Comparison of ENCODE assay signal across 18 cellular contexts in genomic region chr7:129858490-129858889, GRCh38.
DNase-seq lines count a peak whose midpoint lies in the region; ATAC-seq and TF ChIP-seq lines count a peak whose summit lies in the region.
"Had no signal": no experiment of that assay in that cellular context is flagged by ENCODE, and none has a peak within 500 bp of the region (broad histone marks: within the 10 kb centered on the region; RNA-seq: fewer than 3 reads in every experiment).

No MANE protein-coding gene starts in this region.

- H3K27me3 Mint-ChIP-seq in mesothelial cell of epicardium (ENCODE audit: low read depth), result no peaks in the 10 kb centered on the region
- no peaks in the 10 kb centered on the region for H3K27me3 Mint-ChIP-seq in H9 (ENCODE audit: low read depth)
- H3K27me3 Mint-ChIP-seq: activated CD4-positive, alpha-beta T cell treated with anti-CD3 and anti-CD28 coated beads, Interleukin-2, amount 10 ng/mL, durations not matched to agents 24 days and 14 days; activated naive CD8-positive, alpha-beta T cell treated with anti-CD3 and anti-CD28 coated beads, Interleukin-2, amount 50 U/mL, for 24 hours; stimulated activated naive CD8-positive, alpha-beta T cell treated with anti-CD3 and anti-CD28 coated beads, Interleukin-15, Interleukin-2, amounts not matched to agents 100 ng/mL and 50 ng/mL, for 24 hours had no signal

- no peaks in the 10 kb centered on the region for H3K79me1 ChIP-seq in H9 (ENCODE audit: insufficient read depth, low read depth, low read length, poor library complexity, severe bottlenecking)

- no peak overlapping the region for H3K14ac ChIP-seq in H9 (ENCODE audit: insufficient read depth, low read length)

- no peak overlapping the region for H2BK20ac ChIP-seq in H9 (ENCODE audit: low read depth, low read length, poor library complexity, severe bottlenecking)

- intact Hi-C loops in heart right ventricle (cut with DNase I) (loop anchor here in 2 of 10 donors (5.0 kb wide), 1 partner anchor 94 kb away; the partner anchor contains the start of gene UBE2H (in 2 of the 2)), Right ventricle myocardium inferior (cut with DNase I) (no loop called here)

- H3K4me1 ChIP-seq in heart right ventricle, result peaks cover 22 to 98% (median 84%) of the 10 kb centered on the region in 9 donors
- H3K4me1 ChIP-seq in H9 (ENCODE audit: insufficient read depth, low read length), result peaks cover 11% of the 10 kb centered on the region; the same call in 1 of the 2 replicates

- H4K5ac ChIP-seq in H9 (ENCODE audit: insufficient read length, low read depth, low read length), result no peak overlapping the region

- DNase-seq in heart right ventricle (no peak), Right ventricle myocardium inferior (ENCODE audit: missing footprints) (no peak), mesothelial cell of epicardium (ENCODE audit: low spot score in 2 of 2, unreplicated experiment in 2 of 2) (no peak), H9 (no peak), omental fat pad (ENCODE audit: low spot score) (no peak)
- no peak for DNase-seq in NK-92 treated with Interleukin-12 subunit alpha and Interleukin-12 subunit beta, amount 100 ng/mL, for 24 hours (lab: John Stamatoyannopoulos, UW)
- DNase-seq: activated CD4-positive, alpha-beta T cell treated with anti-CD3 and anti-CD28 coated beads, Interleukin-2, amount 10 ng/mL, durations not matched to agents 24 days and 14 days; activated naive CD8-positive, alpha-beta T cell treated with anti-CD3 and anti-CD28 coated beads, Interleukin-2, amount 50 U/mL, for 24 hours; caudate nucleus; HCEC 1CT; NCI-H2227 treated with DMSO at 0.1 percent for 48 hours; NCI-H82; stimulated activated CD4-positive, alpha-beta T cell treated with anti-CD3 and anti-CD28 coated beads, Interleukin-2, amount 100 ng/mL, for 24 hours; T-helper 9 cell had no signal

- no peak overlapping the region for H4K91ac ChIP-seq in H9 (ENCODE audit: insufficient read length, low read depth, low read length)

- H3K56ac ChIP-seq in H9 (ENCODE audit: insufficient read length, low read depth, low read length), result no peak overlapping the region

- peaks cover 0 to 17% (median 0%) of the 10 kb centered on the region in 9 donors for H3K36me3 ChIP-seq in heart right ventricle

- peak overlapping the region in 9 of 10 donors; percentile 24 to 91 (median 87) for H3K27ac ChIP-seq in heart right ventricle
- H3K27ac ChIP-seq in VCaP, result peak overlapping the region; percentile 92
- H3K27ac ChIP-seq in H9 (ENCODE audit: insufficient read length, low read depth, low read length), result no peak overlapping the region

- no peak overlapping the region for H3K23ac ChIP-seq in H9 (ENCODE audit: insufficient read length, low read depth, low read length)

- no peak for TF ChIP-seq CTCF in heart right ventricle (IDR thresholded peaks at IDR 0.05)
- no peak for TF ChIP-seq CTCF in VCaP (conservative IDR thresholded peaks at IDR 0.05)
- no peak for TF ChIP-seq CTCF in mesothelial cell of epicardium (IDR thresholded peaks at IDR 0.05; ENCODE audit: unreplicated experiment)
- TF ChIP-seq CTCF in H9 (conservative IDR thresholded peaks at IDR 0.05), result no peak
- no peak for TF ChIP-seq CTCF in omental fat pad (IDR thresholded peaks at IDR 0.05)

- no peak overlapping the region for H2BK5ac ChIP-seq in H9 (ENCODE audit: insufficient read length, low read length)

- ATAC-seq in heart right ventricle (peak in 1 of 8 donors; percentile 42), Right ventricle myocardium inferior (no peak), HG02884 (IDR thresholded peaks at IDR 0.05; ENCODE audit: unreplicated experiment) (no peak), omental fat pad (ENCODE audit: low FRiP score) (no peak)

- H4K8ac ChIP-seq in H9 (replicated peaks; ENCODE audit: insufficient read length, low read depth, low read length), result no peak overlapping the region

- no peak overlapping the region for H3K4me2 ChIP-seq in H9 (ENCODE audit: insufficient read depth, insufficient read length, low read length)

- H3K4me3 ChIP-seq in heart right ventricle, result no peak overlapping the region

- no peak overlapping the region for H2AFZ ChIP-seq in H9 (ENCODE audit: low read length)

- H3K27me3 ChIP-seq in heart right ventricle (no peaks in the 10 kb centered on the region), H9 (ENCODE audit: insufficient read depth, low read length) (no peaks in the 10 kb centered on the region)

- no peak overlapping the region for H2BK12ac ChIP-seq in H9 (ENCODE audit: insufficient read length, low read depth, low read length)

- no peak overlapping the region for H3T11ph ChIP-seq in H9 (ENCODE audit: low read length)

- H3K27ac Mint-ChIP-seq in mesothelial cell of epicardium, result peak overlapping the region; percentile 68
- peak overlapping the region in 1 of 3 experiments; percentile 50; a peak in 1 of 7 replicates for H3K27ac Mint-ChIP-seq in H9
- H3K27ac Mint-ChIP-seq: activated CD4-positive, alpha-beta T cell treated with anti-CD3 and anti-CD28 coated beads, Interleukin-2, amount 10 ng/mL, durations not matched to agents 24 days and 14 days; activated naive CD8-positive, alpha-beta T cell treated with anti-CD3 and anti-CD28 coated beads, Interleukin-2, amount 50 U/mL, for 24 hours; stimulated activated naive CD8-positive, alpha-beta T cell treated with anti-CD3 and anti-CD28 coated beads, Interleukin-15, Interleukin-2, amounts not matched to agents 100 ng/mL and 50 ng/mL, for 24 hours had no signal

- no peak overlapping the region for H2BK15ac ChIP-seq in H9 (ENCODE audit: low read depth, low read length)

- H2AK5ac ChIP-seq in H9 (ENCODE audit: insufficient read length, low read length), result no peak overlapping the region

- H3K9me3 ChIP-seq in heart right ventricle, result no peaks in the 10 kb centered on the region
- H3K9me3 ChIP-seq in H9 (ENCODE audit: control insufficient read depth, low read depth, low read length), result no peaks in the 10 kb centered on the region

- no peaks in the 10 kb centered on the region for H3K23me2 ChIP-seq in H9 (ENCODE audit: insufficient read length, low read depth, low read length, poor library complexity, severe bottlenecking)

- 33 to 41% methylated on average over 2 of the region's 2 CpGs for WGBS in heart right ventricle, 2 donors
- WGBS in H9 (ENCODE audit: extremely low coverage, insufficient read length, low lambda C conversion rate), result no CpG with 5 or more reads among the region's 2 CpGs

- H3K4me3 Mint-ChIP-seq in mesothelial cell of epicardium (no peak overlapping the region), H9 (no peak overlapping the region)
- H3K4me3 Mint-ChIP-seq: activated CD4-positive, alpha-beta T cell treated with anti-CD3 and anti-CD28 coated beads, Interleukin-2, amount 10 ng/mL, durations not matched to agents 24 days and 14 days; activated naive CD8-positive, alpha-beta T cell treated with anti-CD3 and anti-CD28 coated beads, Interleukin-2, amount 50 U/mL, for 24 hours; CD14-positive monocyte; stimulated activated naive CD8-positive, alpha-beta T cell treated with anti-CD3 and anti-CD28 coated beads, Interleukin-15, Interleukin-2, amounts not matched to agents 100 ng/mL and 50 ng/mL, for 24 hours had no signal

- H3K18ac ChIP-seq in H9 (ENCODE audit: insufficient read length, low read depth, low read length), result no peak overlapping the region

- H2BK120ac ChIP-seq in H9 (ENCODE audit: low read depth, low read length, poor library complexity, severe bottlenecking), result no peak overlapping the region

- H3K9me3 Mint-ChIP-seq in mesothelial cell of epicardium (no peaks in the 10 kb centered on the region), H9 (no peaks in the 10 kb centered on the region)
- H3K9me3 Mint-ChIP-seq: activated CD4-positive, alpha-beta T cell treated with anti-CD3 and anti-CD28 coated beads, Interleukin-2, amount 10 ng/mL, durations not matched to agents 24 days and 14 days; activated naive CD8-positive, alpha-beta T cell treated with anti-CD3 and anti-CD28 coated beads, Interleukin-2, amount 50 U/mL, for 24 hours; CD14-positive monocyte; stimulated activated naive CD8-positive, alpha-beta T cell treated with anti-CD3 and anti-CD28 coated beads, Interleukin-15, Interleukin-2, amounts not matched to agents 100 ng/mL and 50 ng/mL, for 24 hours had no signal

- no peak overlapping the region for H3K4ac ChIP-seq in H9 (ENCODE audit: low read depth, low read length)

- H3K36me3 Mint-ChIP-seq in mesothelial cell of epicardium, result peaks cover 2% of the 10 kb centered on the region
- peaks cover 0 to 5% (median 2%) of the 10 kb centered on the region in 3 experiments; a peak in 3 of 7 replicates for H3K36me3 Mint-ChIP-seq in H9 (ENCODE audit: insufficient read depth in 1 of 3, low read depth in 3 of 3)

- H3K79me2 ChIP-seq in H9 (ENCODE audit: insufficient read depth, low read length), result no peaks in the 10 kb centered on the region; the same call in 1 of the 2 replicates

- no peaks in the 10 kb centered on the region for H4K20me1 ChIP-seq in H9 (ENCODE audit: control insufficient read depth, insufficient read depth, insufficient read length)

- H3K4me1 Mint-ChIP-seq in mesothelial cell of epicardium, result peaks cover 67% of the 10 kb centered on the region
- H3K4me1 Mint-ChIP-seq in H9, result peaks cover 47 to 56% of the 10 kb centered on the region in 2 experiments

- no peak overlapping the region for H3K9ac ChIP-seq in H9 (ENCODE audit: extremely low read depth, insufficient read length, low read length)
